In genomic region chr17:66702106-66702936, GRCh38 we compare ENCODE assay signal across 17 cellular contexts.
DNase-seq lines count a peak whose midpoint lies in the region; ATAC-seq, FAIRE-seq and TF ChIP-seq lines count a peak whose summit lies in the region.
"Had no signal": no experiment of that assay in that cellular context is flagged by ENCODE, and none has a peak within 500 bp of the region (broad histone marks: within the 10 kb centered on the region; RNA-seq: fewer than 3 reads in every experiment).

No MANE protein-coding gene starts in this region.

- H3K27me3 ChIP-seq in IMR-90 (ENCODE audit: control insufficient read depth, insufficient read depth, low read length) (no peaks in the 10 kb centered on the region), small intestine (ENCODE audit: control insufficient read depth in 2 of 2, insufficient read depth in 2 of 2, low read length in 2 of 2) (no peaks in the 10 kb centered on the region)
- H3K27me3 ChIP-seq: upper lobe of left lung had no signal

- BruUV-seq in IMR-90 (replicated peaks; lab: Mats Ljungman, UMichigan): no TSS peak

- no peak overlapping the region for H2BK120ac ChIP-seq in IMR-90 (ENCODE audit: low read depth, low read length)

- no peaks in the 10 kb centered on the region for H3K79me1 ChIP-seq in IMR-90 (ENCODE audit: low read depth in 1 of 2, low read length in 2 of 2)

- H3K36me3 Mint-ChIP-seq in activated T-cell treated with anti-CD3 and anti-CD28 coated beads, Interleukin-2, amount 50 U/mL, for 24 hours (ENCODE audit: low read depth): peaks cover 81% of the 10 kb centered on the region
- H3K36me3 Mint-ChIP-seq in activated naive CD8-positive, alpha-beta T cell treated with anti-CD3 and anti-CD28 coated beads, Interleukin-2, amount 50 U/mL, for 24 hours (ENCODE audit: low read depth): peaks cover 34% of the 10 kb centered on the region
- H3K36me3 Mint-ChIP-seq in stimulated activated naive B cell treated with anti-CD40 and anti-IgM and Interleukin-4, amounts not matched to agents 10 μg/mL and 1 μg/mL and 100 μg/mL, for 72 hours: peaks cover 3 to 5% of the 10 kb centered on the region in 2 donors

- no peak overlapping the region for H3K4me3 Mint-ChIP-seq in activated T-cell treated with anti-CD3 and anti-CD28 coated beads, Interleukin-2, amount 50 U/mL, for 24 hours
- H3K4me3 Mint-ChIP-seq in activated naive CD8-positive, alpha-beta T cell treated with anti-CD3 and anti-CD28 coated beads, Interleukin-2, amount 50 U/mL, for 24 hours: no peak overlapping the region
- H3K4me3 Mint-ChIP-seq in stimulated activated naive B cell treated with anti-CD40 and anti-IgM and Interleukin-4, amounts not matched to agents 10 μg/mL and 1 μg/mL and 100 μg/mL, for 72 hours: no peak overlapping the region
- H3K4me3 Mint-ChIP-seq: immature natural killer cell, neural crest cell had no signal

- no peak for DNase-seq in activated T-cell treated with anti-CD3 and anti-CD28 coated beads, Interleukin-2, amount 50 U/mL, for 24 hours
- DNase-seq in activated T-cell treated with anti-CD3 and anti-CD28 coated beads, Interleukin-2, amount 50 U/mL, for 48 hours: no peak
- DNase-seq in IMR-90 (peak; percentile 73), small intestine (peak; percentile 24), NCI-H526 treated with DMSO at 0.1 percent for 48 hours (lab: John Stamatoyannopoulos, UW) (no peak)
- DNase-seq in activated naive CD8-positive, alpha-beta T cell treated with anti-CD3 and anti-CD28 coated beads, Interleukin-2, amount 50 U/mL, for 24 hours: no peak
- no peak for DNase-seq in stimulated activated naive B cell treated with anti-CD40 and anti-IgM and Interleukin-4, amounts not matched to agents 10 μg/mL and 1 μg/mL and 100 μg/mL, for 72 hours
- DNase-seq in stimulated activated CD4-positive, alpha-beta T cell treated with anti-CD3 and anti-CD28 coated beads, Interleukin-12 subunit alpha, Interleukin-12 subunit beta, amount 100 ng/mL, for 4 hours: no peak
- DNase-seq: DMS 273 treated with DMSO at 0.1 percent for 48 hours; immature natural killer cell; mesendoderm; MM.1S; NCI-H2029; stimulated activated CD8-positive, alpha-beta memory T cell treated with anti-CD3 and anti-CD28 coated beads, Interleukin-4, amount 100 ng/mL, for 48 hours; upper lobe of left lung had no signal

- H3K9ac ChIP-seq in IMR-90 (ENCODE audit: low read depth, low read length): no peak overlapping the region

- H2AFZ ChIP-seq in IMR-90 (replicated peaks; ENCODE audit: low read length, poor library complexity): no peak overlapping the region

- no peaks in the 10 kb centered on the region for H4K20me1 ChIP-seq in IMR-90 (ENCODE audit: insufficient read depth, low read length)

- H3K27me3 Mint-ChIP-seq in activated T-cell treated with anti-CD3 and anti-CD28 coated beads, Interleukin-2, amount 50 U/mL, for 24 hours: no peaks in the 10 kb centered on the region
- no peaks in the 10 kb centered on the region for H3K27me3 Mint-ChIP-seq in activated naive CD8-positive, alpha-beta T cell treated with anti-CD3 and anti-CD28 coated beads, Interleukin-2, amount 50 U/mL, for 24 hours
- no peaks in the 10 kb centered on the region for H3K27me3 Mint-ChIP-seq in stimulated activated naive B cell treated with anti-CD40 and anti-IgM and Interleukin-4, amounts not matched to agents 10 μg/mL and 1 μg/mL and 100 μg/mL, for 72 hours

- H3K23ac ChIP-seq in IMR-90 (ENCODE audit: low read depth, low read length): no peak overlapping the region

- WGBS in IMR-90 (ENCODE audit: extremely low coverage in 2 of 2, insufficient read length in 1 of 2), 2 experiments: no CpG with 5 or more reads among the region's 1 CpG
- WGBS in small intestine, 3 donors: 92 to 96% (median 95%) methylated on average over 1 of the region's 1 CpG

- CTCF ChIA-PET in IMR-90 (lab: Yijun Ruan, JAX): interaction anchor here (0.6 kb wide), 1 partner anchor 28 kb away, joined by 3 read pairs; no protein-coding TSS in a partner anchor

- POLR2A ChIA-PET in IMR-90 (lab: Charles Lee; ENCODE audit: unreplicated experiment): interaction anchor here (0.6 kb wide), 1 partner anchor 436 kb away, joined by 5 read pairs; no protein-coding TSS in a partner anchor

- peak overlapping the region; percentile 39 for H3K27ac Mint-ChIP-seq in activated T-cell treated with anti-CD3 and anti-CD28 coated beads, Interleukin-2, amount 50 U/mL, for 24 hours
- H3K27ac Mint-ChIP-seq in activated naive CD8-positive, alpha-beta T cell treated with anti-CD3 and anti-CD28 coated beads, Interleukin-2, amount 50 U/mL, for 24 hours: peak overlapping the region; percentile 11
- H3K27ac Mint-ChIP-seq in stimulated activated naive B cell treated with anti-CD40 and anti-IgM and Interleukin-4, amounts not matched to agents 10 μg/mL and 1 μg/mL and 100 μg/mL, for 72 hours: no peak overlapping the region
- H3K27ac Mint-ChIP-seq: immature natural killer cell had no signal

- H3K4me2 ChIP-seq in IMR-90 (ENCODE audit: low read depth, low read length): no peak overlapping the region

- no peak overlapping the region for H3K27ac ChIP-seq in IMR-90 (ENCODE audit: insufficient read depth, low read length)
- no peak overlapping the region for H3K27ac ChIP-seq in small intestine (ENCODE audit: low read depth in 1 of 2, low read length in 1 of 2)
- H3K27ac ChIP-seq: upper lobe of left lung had no signal

- in situ Hi-C loops in IMR-90 (cut with MboI; ENCODE audit: low sequenced_read_pairs): no loop called here

- no peak overlapping the region for H3K14ac ChIP-seq in IMR-90 (replicated peaks; ENCODE audit: low read depth, low read length)

- intact Hi-C loops in IMR-90 (cut with micrococcal nuclease): no loop called here

- TF ChIP-seq RAD21 in IMR-90 (IDR thresholded peaks at IDR 0.05; ENCODE audit: low read length): no peak

- H3K9me1 ChIP-seq in IMR-90 (ENCODE audit: insufficient read depth, low read length): peaks cover 7% of the 10 kb centered on the region; the same call in 1 of the 2 replicates

- no peak overlapping the region for H4K5ac ChIP-seq in IMR-90 (ENCODE audit: low read depth, low read length)

- no peak overlapping the region for H3K4ac ChIP-seq in IMR-90 (ENCODE audit: low read depth, low read length)

- peaks cover 16% of the 10 kb centered on the region for H3K36me3 ChIP-seq in IMR-90 (ENCODE audit: control insufficient read depth, insufficient read depth, low read length)
- H3K36me3 ChIP-seq in small intestine (ENCODE audit: control insufficient read depth in 2 of 2, insufficient read depth in 2 of 2, low read length in 2 of 2): peaks cover 0 to 3% of the 10 kb centered on the region in 2 donors

- H2AK5ac ChIP-seq in IMR-90 (ENCODE audit: low read depth, low read length): no peak overlapping the region

- no peak overlapping the region for H3K18ac ChIP-seq in IMR-90 (ENCODE audit: low read depth, low read length)

- no peak overlapping the region for H4K8ac ChIP-seq in IMR-90 (ENCODE audit: low read depth in 2 of 2, low read length in 2 of 2)

- peaks cover 23% of the 10 kb centered on the region for H3K4me1 Mint-ChIP-seq in activated T-cell treated with anti-CD3 and anti-CD28 coated beads, Interleukin-2, amount 50 U/mL, for 24 hours (ENCODE audit: low read depth)
- H3K4me1 Mint-ChIP-seq in activated naive CD8-positive, alpha-beta T cell treated with anti-CD3 and anti-CD28 coated beads, Interleukin-2, amount 50 U/mL, for 24 hours: peaks cover 7% of the 10 kb centered on the region
- H3K4me1 Mint-ChIP-seq in stimulated activated naive B cell treated with anti-CD40 and anti-IgM and Interleukin-4, amounts not matched to agents 10 μg/mL and 1 μg/mL and 100 μg/mL, for 72 hours: peaks cover 8 to 17% of the 10 kb centered on the region in 2 donors

- no peak overlapping the region for H2AK9ac ChIP-seq in IMR-90 (replicated peaks; ENCODE audit: low read depth, low read length, poor library complexity)

- H4K91ac ChIP-seq in IMR-90 (ENCODE audit: insufficient read depth, low read depth, low read length): no peak overlapping the region

- no peaks in the 10 kb centered on the region for H3K9me3 Mint-ChIP-seq in activated T-cell treated with anti-CD3 and anti-CD28 coated beads, Interleukin-2, amount 50 U/mL, for 24 hours
- peaks cover 7% of the 10 kb centered on the region for H3K9me3 Mint-ChIP-seq in activated naive CD8-positive, alpha-beta T cell treated with anti-CD3 and anti-CD28 coated beads, Interleukin-2, amount 50 U/mL, for 24 hours
- peaks cover 9 to 12% of the 10 kb centered on the region in 2 donors for H3K9me3 Mint-ChIP-seq in stimulated activated naive B cell treated with anti-CD40 and anti-IgM and Interleukin-4, amounts not matched to agents 10 μg/mL and 1 μg/mL and 100 μg/mL, for 72 hours

- dilution Hi-C loops in IMR-90 (cut with HindIII; ENCODE audit: low sequenced_read_pairs, unreplicated experiment): no loop called here

- H2BK5ac ChIP-seq in IMR-90 (ENCODE audit: low read depth, low read length, poor library complexity, severe bottlenecking): no peak overlapping the region

- no peak overlapping the region for H2BK20ac ChIP-seq in IMR-90 (ENCODE audit: low read depth, low read length)

- peak; percentile 85 for ATAC-seq in IMR-90 (ENCODE audit: low read depth)
- peak; percentile 64 for ATAC-seq in activated naive CD8-positive, alpha-beta T cell treated with anti-CD3 and anti-CD28 coated beads, Interleukin-2, amount 50 U/mL, for 24 hours
- ATAC-seq in stimulated activated naive B cell treated with anti-CD40 and anti-IgM and Interleukin-4, amounts not matched to agents 10 μg/mL and 1 μg/mL and 100 μg/mL, for 72 hours (replicated peaks): no peak

- H3K9me3 ChIP-seq in IMR-90 (ENCODE audit: control insufficient read depth, insufficient read depth, low read length): peaks cover 2% of the 10 kb centered on the region; the same call in 1 of the 2 replicates
- no peaks in the 10 kb centered on the region for H3K9me3 ChIP-seq in small intestine (ENCODE audit: control insufficient read depth, low read depth)

- H2BK15ac ChIP-seq in IMR-90 (ENCODE audit: low read depth, low read length): no peak overlapping the region

- FAIRE-seq in small intestine (lab: Jason Lieb, UNC): no peak
- FAIRE-seq: endometrium had no signal

- H3K4me3 ChIP-seq in IMR-90 (ENCODE audit: insufficient read depth, low read depth, low read length): no peak overlapping the region
- H3K4me3 ChIP-seq in small intestine (ENCODE audit: low read depth in 1 of 2, low read length in 2 of 2): no peak overlapping the region
- H3K4me3 ChIP-seq: upper lobe of left lung had no signal

- TF ChIP-seq POLR2A in IMR-90 (IDR thresholded peaks at IDR 0.05; ENCODE audit: low read depth, low read length): no peak

- TF ChIP-seq CTCF in IMR-90 (conservative IDR thresholded peaks at IDR 0.05; ENCODE audit: low read depth, low read length): no peak

- H3K4me1 ChIP-seq in IMR-90 (ENCODE audit: control insufficient read depth, insufficient read depth, low read length): no peaks in the 10 kb centered on the region
- H3K4me1 ChIP-seq in small intestine (ENCODE audit: control insufficient read depth in 2 of 2, insufficient read depth in 1 of 2, low read depth in 1 of 2, low read length in 1 of 2): no peaks in the 10 kb centered on the region
- H3K4me1 ChIP-seq: upper lobe of left lung had no signal

- H3K56ac ChIP-seq in IMR-90 (ENCODE audit: extremely low read depth, insufficient read depth, low read length): no peak overlapping the region

TF ChIP-seq in IMR-90, 13 proteins besides CTCF, POLR2A, EP300 and RAD21 (continues in another document):
- TF ChIP-seq CEBPB (IDR thresholded peaks at IDR 0.05; ENCODE audit: low read depth, low read length): peak; percentile 69
- peak; percentile 72; the same call in 1 of the 2 replicates for TF ChIP-seq FOS (IDR thresholded peaks at IDR 0.05; ENCODE audit: low read depth, low read length)

Comparison
In these comparisons a context has a peak if more than half of its experiments do, and no peak if none do; other contexts are left out.
1. DNase-seq: peak in IMR-90 (single experiment) and small intestine (single experiment); none in activated T-cell treated with anti-CD3 and anti-CD28 coated beads, Interleukin-2, amount 50 U/mL, for 24 hours (single experiment), activated T-cell treated with anti-CD3 and anti-CD28 coated beads, Interleukin-2, amount 50 U/mL, for 48 hours (0 of 2), activated naive CD8-positive, alpha-beta T cell treated with anti-CD3 and anti-CD28 coated beads, Interleukin-2, amount 50 U/mL, for 24 hours (single experiment), NCI-H526 treated with DMSO at 0.1 percent for 48 hours (single experiment), stimulated activated naive B cell treated with anti-CD40 and anti-IgM and Interleukin-4, amounts not matched to agents 10 μg/mL and 1 μg/mL and 100 μg/mL, for 72 hours (single experiment) and stimulated activated CD4-positive, alpha-beta T cell treated with anti-CD3 and anti-CD28 coated beads, Interleukin-12 subunit alpha, Interleukin-12 subunit beta, amount 100 ng/mL, for 4 hours (single experiment).
2. ATAC-seq: peak in IMR-90 (single experiment) and activated naive CD8-positive, alpha-beta T cell treated with anti-CD3 and anti-CD28 coated beads, Interleukin-2, amount 50 U/mL, for 24 hours (single experiment); none in stimulated activated naive B cell treated with anti-CD40 and anti-IgM and Interleukin-4, amounts not matched to agents 10 μg/mL and 1 μg/mL and 100 μg/mL, for 72 hours (0 of 2).